25 cellular contexts compared by ENCODE assay signal in genomic region chr20:50810842-50811241, GRCh38. TPM values are rescaled to one million over a fixed set of nuclear protein-coding genes. Genes with fewer than 3 reads are reported as not detected.
DNase-seq lines count a peak whose midpoint lies in the region; ATAC-seq, FAIRE-seq and TF ChIP-seq lines count a peak whose summit lies in the region.
"Had no signal": no experiment of that assay in that cellular context is flagged by ENCODE, and none has a peak within 500 bp of the region (broad histone marks: within the 10 kb centered on the region; RNA-seq: fewer than 3 reads in every experiment).

No MANE protein-coding gene starts in this region.

- H3K79me2 ChIP-seq in HepG2 (ENCODE audit: insufficient read depth, low read length) (no peaks in the 10 kb centered on the region), GM23248 (ENCODE audit: insufficient read depth) (no peaks in the 10 kb centered on the region)

- H3K27ac ChIP-seq in HepG2 (ENCODE audit: extremely low read length, insufficient read depth, low read length), result no peak overlapping the region
- H3K27ac ChIP-seq in right lobe of liver, result no peak overlapping the region
- H3K27ac ChIP-seq in GM23248, result no peak overlapping the region
- H3K27ac ChIP-seq: esophagus muscularis mucosa, SK-N-MC, testis had no signal

- H3K9me3 ChIP-seq in HepG2 (ENCODE audit: low read length) (no peaks in the 10 kb centered on the region), right lobe of liver (no peaks in the 10 kb centered on the region), GM23248 (ENCODE audit: low read depth) (no peaks in the 10 kb centered on the region)
- H3K9me3 ChIP-seq: esophagus muscularis mucosa, testis had no signal

- H3K27me3 Mint-ChIP-seq in activated B cell treated with CpG ODN at 0.5 μM for 24 hours, result no peaks in the 10 kb centered on the region
- H3K27me3 Mint-ChIP-seq in stimulated activated naive CD8-positive, alpha-beta T cell treated with anti-CD3 and anti-CD28 coated beads, Interleukin-15, amount 100 ng/mL, for 72 hours, result no peaks in the 10 kb centered on the region
- H3K27me3 Mint-ChIP-seq: brain had no signal

- H4K20me1 ChIP-seq in HepG2 (ENCODE audit: insufficient read depth, low read length) (no peaks in the 10 kb centered on the region), GM23248 (ENCODE audit: insufficient read depth) (no peaks in the 10 kb centered on the region)

- in situ Hi-C loops in HepG2 (cut with HindIII; ENCODE audit: extremely low pct_ligation_motif_present, low pct_unique_long_range_greater_than_20kb), result no loop called here
- in situ Hi-C loops in GM23248 (cut with MboI), result loop anchor here (25.0 kb wide), 1 partner anchor 501 kb away; no protein-coding TSS in a partner anchor

- peaks cover 19% of the 10 kb centered on the region for H3K36me3 Mint-ChIP-seq in activated B cell treated with CpG ODN at 0.5 μM for 24 hours (ENCODE audit: low read depth)
- H3K36me3 Mint-ChIP-seq: CD14-positive monocyte had no signal

- H3K4me2 ChIP-seq in HepG2 (ENCODE audit: low read depth, low read length) (no peak overlapping the region), GM23248 (ENCODE audit: unreplicated experiment) (no peak overlapping the region)

- TF ChIP-seq POLR2A in HepG2 (IDR thresholded peaks at IDR 0.05; ENCODE audit: insufficient read depth in 1 of 2, low read depth in 2 of 2, low read length in 2 of 2) (no peak), right lobe of liver (IDR thresholded peaks at IDR 0.05) (no peak)

- 56% methylated on average over 4 of the region's 4 CpGs for WGBS in HepG2 (ENCODE audit: low lambda C conversion rate)
- WGBS in right lobe of liver (ENCODE audit: insufficient coverage, low coverage, low lambda C conversion rate, missing lambda C conversion rate), result 84% methylated on average over 4 of the region's 4 CpGs
- WGBS in GM23248 (ENCODE audit: low coverage in 1 of 2, low lambda C conversion rate in 2 of 2, missing lambda C conversion rate in 2 of 2), 2 experiments, result 91 to 94% methylated on average over 4 of the region's 4 CpGs

- FAIRE-seq in HepG2 (lab: Jason Lieb, UNC), result no peak
- FAIRE-seq: G401.6, RCC 7860 had no signal

- H2AFZ ChIP-seq in HepG2 (ENCODE audit: low read length), result no peak overlapping the region
- H2AFZ ChIP-seq in GM23248, result no peak overlapping the region

- no peaks in the 10 kb centered on the region for H3K9me2 ChIP-seq in GM23248 (ENCODE audit: insufficient read depth)

- no peak for ATAC-seq in HepG2
- ATAC-seq in right lobe of liver, result no peak
- ATAC-seq in GM21576 (IDR thresholded peaks at IDR 0.05; ENCODE audit: unreplicated experiment), result peak; percentile 37
- no peak for ATAC-seq in activated B cell treated with CpG ODN at 0.5 μM for 24 hours (ENCODE audit: low read depth)
- ATAC-seq in stimulated activated naive CD8-positive, alpha-beta T cell treated with anti-CD3 and anti-CD28 coated beads, Interleukin-15, amount 100 ng/mL, for 72 hours, result no peak
- ATAC-seq: activated CD8-positive, alpha-beta T cell treated with anti-CD3 and anti-CD28 coated beads, Interleukin-2, amount 10 ng/mL, durations not matched to agents 7 days and 5 days; activated T-cell treated with anti-CD3 and anti-CD28 coated beads, Interleukin-2, amount 50 U/mL, for 72 hours had no signal

- H3K27me3 ChIP-seq in HepG2 (ENCODE audit: control insufficient read depth in 1 of 2, insufficient read depth in 2 of 2, low read length in 2 of 2) (no peaks in the 10 kb centered on the region), right lobe of liver (no peaks in the 10 kb centered on the region), GM23248 (replicated peaks; ENCODE audit: insufficient read depth) (no peaks in the 10 kb centered on the region)
- H3K27me3 ChIP-seq: esophagus muscularis mucosa, testis had no signal

- H3K9me3 Mint-ChIP-seq in activated B cell treated with CpG ODN at 0.5 μM for 24 hours, result peaks cover 6% of the 10 kb centered on the region
- H3K9me3 Mint-ChIP-seq in stimulated activated naive CD8-positive, alpha-beta T cell treated with anti-CD3 and anti-CD28 coated beads, Interleukin-15, amount 100 ng/mL, for 72 hours, result no peaks in the 10 kb centered on the region
- H3K9me3 Mint-ChIP-seq: activated T-cell treated with anti-CD3 and anti-CD28 coated beads, Interleukin-2, amount 50 U/mL, for 72 hours had no signal

- TF ChIP-seq RAD21 in HepG2 (CRISPR knock-in tag; IDR thresholded peaks at IDR 0.05), result no peak

- no TSS peak for BruUV-seq in HepG2 (replicated peaks; lab: Mats Ljungman, UMichigan)

- H3K27ac Mint-ChIP-seq in activated B cell treated with CpG ODN at 0.5 μM for 24 hours, result peak overlapping the region; percentile 90
- H3K27ac Mint-ChIP-seq in stimulated activated naive CD8-positive, alpha-beta T cell treated with anti-CD3 and anti-CD28 coated beads, Interleukin-15, amount 100 ng/mL, for 72 hours, result peak overlapping the region; percentile 17 to 24
- H3K27ac Mint-ChIP-seq: activated CD8-positive, alpha-beta T cell treated with anti-CD3 and anti-CD28 coated beads, Interleukin-2, amount 10 ng/mL, durations not matched to agents 7 days and 5 days; activated T-cell treated with anti-CD3 and anti-CD28 coated beads, Interleukin-2, amount 50 U/mL, for 72 hours; brain; CD14-positive monocyte; HFFc6 had no signal

- POLR2A ChIA-PET in HepG2 (lab: Yijun Ruan, JAX), result interaction anchor here (1.2 kb wide), 1 partner anchor 147 kb away, joined by 3 read pairs; the partner anchor contains the start of gene DPM1
- POLR2A ChIA-PET in activated B cell treated with CpG ODN at 0.5 μM for 24 hours (lab: Charles Lee), result interaction anchor here (1.3 to 15.0 kb wide), 6 partner anchors 8 to 121 kb away, joined by 4 to 233 read pairs (median 10); partner anchors contain the start of genes ADNP and BCAS4

- intact Hi-C loops in HepG2 (cut with micrococcal nuclease; ENCODE audit: unreplicated experiment), result no loop called here
- intact Hi-C loops in right lobe of liver (cut with DNase I), result no loop called here
- intact Hi-C loops in activated B cell treated with CpG ODN at 0.5 μM for 24 hours (cut with micrococcal nuclease), result loop anchor here (10.0 kb wide), 3 partner anchors 296 to 734 kb away; partner anchors contain the start of genes NFATC2 and PTPN1

- peak overlapping the region; percentile 62 for H3K4me3 Mint-ChIP-seq in activated B cell treated with CpG ODN at 0.5 μM for 24 hours
- no peak overlapping the region for H3K4me3 Mint-ChIP-seq in stimulated activated naive CD8-positive, alpha-beta T cell treated with anti-CD3 and anti-CD28 coated beads, Interleukin-15, amount 100 ng/mL, for 72 hours
- H3K4me3 Mint-ChIP-seq: activated CD8-positive, alpha-beta T cell treated with anti-CD3 and anti-CD28 coated beads, Interleukin-2, amount 10 ng/mL, durations not matched to agents 7 days and 5 days; activated T-cell treated with anti-CD3 and anti-CD28 coated beads, Interleukin-2, amount 50 U/mL, for 72 hours; brain; CD14-positive monocyte; HFFc6 had no signal

- CTCF ChIA-PET in HepG2 (lab: Yijun Ruan, JAX; ENCODE audit: low intra/inter-chr PET ratio, low total read pairs), result no interaction called here
- CTCF ChIA-PET in activated B cell treated with CpG ODN at 0.5 μM for 24 hours (lab: Charles Lee), result interaction anchor here (1.0 to 1.8 kb wide), 2 partner anchors 15 to 16 kb away, joined by 6 to 14 read pairs; partner anchors contain the start of gene BCAS4

- no peak for TF ChIP-seq EP300 in HepG2 (IDR thresholded peaks at IDR 0.05; ENCODE audit: low read depth in 2 of 2, low read length in 2 of 2)
- no peak for TF ChIP-seq EP300 in HepG2 (CRISPR knock-in tag; IDR thresholded peaks at IDR 0.05; ENCODE audit: borderline replicate concordance)

- peaks cover 84% of the 10 kb centered on the region for H3K4me1 Mint-ChIP-seq in activated B cell treated with CpG ODN at 0.5 μM for 24 hours
- H3K4me1 Mint-ChIP-seq in stimulated activated naive CD8-positive, alpha-beta T cell treated with anti-CD3 and anti-CD28 coated beads, Interleukin-15, amount 100 ng/mL, for 72 hours, result peaks cover 64% of the 10 kb centered on the region

- H3K36me3 ChIP-seq in HepG2 (replicated peaks in 1 of 2; ENCODE audit: control insufficient read depth in 1 of 2, insufficient read depth in 2 of 2, low read length in 2 of 2), result no peaks in the 10 kb centered on the region
- no peaks in the 10 kb centered on the region for H3K36me3 ChIP-seq in right lobe of liver
- no peaks in the 10 kb centered on the region for H3K36me3 ChIP-seq in GM23248 (ENCODE audit: low read depth)
- H3K36me3 ChIP-seq: esophagus muscularis mucosa had no signal

- H3F3A ChIP-seq in GM23248 (ENCODE audit: insufficient read depth), result peaks cover 6% of the 10 kb centered on the region; the same call in 1 of the 2 replicates

- TF ChIP-seq CTCF in HepG2 (CRISPR knock-in tag; IDR thresholded peaks at IDR 0.05), result no peak
- no peak for TF ChIP-seq CTCF in right lobe of liver (IDR thresholded peaks at IDR 0.05)
- no peak for TF ChIP-seq CTCF in activated B cell treated with CpG ODN at 0.5 μM for 24 hours (IDR thresholded peaks at IDR 0.05)

- H3K4me1 ChIP-seq in HepG2 (ENCODE audit: insufficient read depth, low read length), result no peaks in the 10 kb centered on the region
- no peaks in the 10 kb centered on the region for H3K4me1 ChIP-seq in right lobe of liver
- H3K4me1 ChIP-seq in GM23248 (ENCODE audit: insufficient read depth), result peaks cover 9% of the 10 kb centered on the region
- H3K4me1 ChIP-seq: testis had no signal

- DNase-seq in HepG2 (ENCODE audit: low spot score) (no peak), right lobe of liver (no peak), activated B cell treated with CpG ODN at 0.5 μM for 24 hours (no peak), GM23248 (no peak)
- no peak for DNase-seq in stimulated activated naive CD8-positive, alpha-beta T cell treated with anti-CD3 and anti-CD28 coated beads, Interleukin-15, amount 100 ng/mL, for 72 hours
- DNase-seq in stimulated activated CD4-positive, alpha-beta T cell treated with anti-CD3 and anti-CD28 coated beads, Interleukin-4, amount 100 ng/mL, for 1 hour, result no peak
- DNase-seq in stimulated activated naive CD4-positive, alpha-beta T cell treated with Interleukin-2 at 50 U/mL for 16 hours (lab: John Stamatoyannopoulos, UW), result no peak
- DNase-seq: activated CD4-positive, CD25-positive, alpha-beta regulatory T cell; activated CD8-positive, alpha-beta T cell treated with anti-CD3 and anti-CD28 coated beads, Interleukin-2, amount 10 ng/mL, durations not matched to agents 7 days and 5 days; activated T-cell treated with anti-CD3 and anti-CD28 coated beads, Interleukin-2, amount 50 U/mL, for 72 hours; effector memory CD4-positive, alpha-beta T cell; HFFc6; NCI-H1930; NCI-H226; stimulated activated CD4-positive, alpha-beta T cell treated with anti-CD3 and anti-CD28 coated beads, Interleukin-12 subunit alpha, Interleukin-12 subunit beta, amount 100 ng/mL, for 4 hours; stimulated activated CD8-positive, alpha-beta memory T cell treated with anti-CD3 and anti-CD28 coated beads, Interleukin-4, amount 100 ng/mL, for 48 hours; T-helper 9 cell; testis had no signal

- H3K4me3 ChIP-seq in HepG2 (replicated peaks in 1 of 3; ENCODE audit: insufficient read depth in 1 of 3, low read depth in 2 of 3, low read length in 3 of 3), result no peak overlapping the region
- H3K4me3 ChIP-seq in right lobe of liver, result no peak overlapping the region
- H3K4me3 ChIP-seq in GM23248, result no peak overlapping the region
- H3K4me3 ChIP-seq: esophagus muscularis mucosa, SK-N-MC, testis had no signal

- H3K9ac ChIP-seq in HepG2 (ENCODE audit: insufficient read depth, low read depth, low read length), result no peak overlapping the region
- no peak overlapping the region for H3K9ac ChIP-seq in GM23248

RNA-seq across cellular contexts. Expression of gene BCAS4, which starts 16.0 kb away (rescaled TPM):
- total RNA-seq in HepG2 (2016; rRNA removed; fragmentation: Illumina TruSeq; extraction: Trizol) (5.9 and 7.2 TPM in 2 replicates), right lobe of liver (1 to 10 TPM in 1 of 6 experiments, under 1 TPM in 5; 0.31 to 1.4 (median 0.60) TPM), activated B cell treated with CpG ODN at 0.5 μM for 24 hours (43.2 and 46.7 TPM in 2 replicates)
- total RNA-seq in HepG2 (2016; cell fraction: cytosol; rRNA removed; fragmentation: Illumina TruSeq; extraction: Trizol; ENCODE audit: low read depth), result 3.6 and 4.1 TPM in 2 replicates
- total RNA-seq in HepG2 (2016; cell fraction: insoluble cytoplasmic fraction; rRNA removed; fragmentation: Illumina TruSeq; extraction: Trizol), result 7.0 and 8.2 TPM in 2 replicates
- total RNA-seq in HepG2 (2016; cell fraction: membrane; rRNA removed; fragmentation: Illumina TruSeq; extraction: Trizol), result 6.0 and 7.8 TPM in 2 replicates
- 3.0 and 4.1 TPM in 2 replicates for total RNA-seq in HepG2 (2016; cell fraction: nucleus; rRNA removed; fragmentation: Illumina TruSeq; extraction: Trizol)
- polyA plus RNA-seq in HepG2 (2011; rRNA removed) (7.9 and 8.0 TPM in 2 replicates), GM23248 (2016; fragmentation: Nextera tagmentation; extraction: Ambion mirVana) (16.8 and 18.4 TPM in 2 replicates)
- polyA plus RNA-seq in HepG2 (2011; cell fraction: cytosol; rRNA removed), result 6.7 and 10.5 TPM in 2 replicates
- 4.6 and 7.3 TPM in 2 replicates for polyA plus RNA-seq in HepG2 (2011; cell fraction: nucleus; rRNA removed)
- 3.8 and 5.2 TPM in 2 replicates for polyA plus RNA-seq in HepG2 (2012)
- 6.8 and 7.0 TPM in 2 replicates for polyA plus RNA-seq in HepG2 (2016; cell fraction: cytosol; fragmentation: Illumina TruSeq; extraction: Trizol; ENCODE audit: low read depth)
- 6.9 and 7.1 TPM in 2 replicates for polyA plus RNA-seq in HepG2 (2016; cell fraction: insoluble cytoplasmic fraction; fragmentation: Illumina TruSeq; extraction: Trizol; ENCODE audit: low read depth)
- polyA plus RNA-seq in HepG2 (2016; cell fraction: membrane; fragmentation: Illumina TruSeq; extraction: Trizol; ENCODE audit: low read depth), result 5.1 and 6.4 TPM in 2 replicates
- polyA plus RNA-seq in HepG2 (2016; cell fraction: nucleus; fragmentation: Illumina TruSeq; extraction: Trizol; ENCODE audit: insufficient read depth, low read depth), result 3.6 and 6.6 TPM in 2 replicates
- polyA minus RNA-seq in HepG2 (2011; rRNA and poly(A)+ RNA removed; ENCODE audit: low replicate concordance), result 0.07 and 10.0 TPM in 2 replicates
- 2.9 and 4.1 TPM in 2 replicates for polyA minus RNA-seq in HepG2 (2011; cell fraction: cytosol; rRNA and poly(A)+ RNA removed)
- 2.9 and 4.1 TPM in 2 replicates for polyA minus RNA-seq in HepG2 (2011; cell fraction: nucleus; rRNA and poly(A)+ RNA removed)
- 12.6 and 17.7 TPM in 2 replicates for total RNA-seq in GM23248 (2014; rRNA removed; shearing (Covaris generic))
